ENCODE assay signal across 16 cellular contexts in genomic region chr16:11005611-11005975, GRCh38.
DNase-seq lines count a peak whose midpoint lies in the region; ATAC-seq, FAIRE-seq and TF ChIP-seq lines count a peak whose summit lies in the region.
"Had no signal": no experiment of that assay in that cellular context is flagged by ENCODE, and none has a peak within 500 bp of the region (broad histone marks: within the 10 kb centered on the region; RNA-seq: fewer than 3 reads in every experiment).

No MANE protein-coding gene starts in this region.

- ATAC-seq in activated naive CD8-positive, alpha-beta T cell treated with anti-CD3 and anti-CD28 coated beads, Interleukin-2, amount 50 U/mL, for 24 hours: no peak
- ATAC-seq: sciatic nerve had no signal

- no peak for TF ChIP-seq EP300 in suprapubic skin (IDR thresholded peaks at IDR 0.05)

- no peak overlapping the region for H2AFZ ChIP-seq in astrocyte (ENCODE audit: low read depth, low read length)

- H3K4me1 Mint-ChIP-seq in activated naive CD8-positive, alpha-beta T cell (ENCODE audit: low read depth): no peaks in the 10 kb centered on the region
- H3K4me1 Mint-ChIP-seq in activated naive CD8-positive, alpha-beta T cell treated with anti-CD3 and anti-CD28 coated beads, Interleukin-2, amount 50 U/mL, for 24 hours: peaks cover 2% of the 10 kb centered on the region
- peaks cover 37% of the 10 kb centered on the region for H3K4me1 Mint-ChIP-seq in astrocyte (ENCODE audit: low read depth, unreplicated experiment)

- no peak overlapping the region for H3K4me3 Mint-ChIP-seq in activated naive CD8-positive, alpha-beta T cell
- H3K4me3 Mint-ChIP-seq in activated naive CD8-positive, alpha-beta T cell treated with anti-CD3 and anti-CD28 coated beads, Interleukin-2, amount 50 U/mL, for 24 hours: no peak overlapping the region
- no peak overlapping the region for H3K4me3 Mint-ChIP-seq in astrocyte (ENCODE audit: unreplicated experiment)
- H3K4me3 Mint-ChIP-seq: stimulated activated naive B cell treated with anti-CD40 and anti-IgM and Interleukin-4, amounts not matched to agents 10 μg/mL and 1 μg/mL and 100 μg/mL, for 72 hours had no signal

- DNase-seq in activated naive CD8-positive, alpha-beta T cell treated with anti-CD3 and anti-CD28 coated beads, Interleukin-2, amount 50 U/mL, for 24 hours: no peak
- DNase-seq in astrocyte (ENCODE audit: low read depth) (peak; percentile 37), foreskin fibroblast (peak; percentile 83 to 88), suprapubic skin (ENCODE audit: low spot score in 2 of 2) (no peak), DMS 273 treated with DMSO at 0.1 percent for 48 hours (lab: John Stamatoyannopoulos, UW) (no peak), anterior cingulate cortex (lab: John Stamatoyannopoulos, UW) (no peak)
- DNase-seq in activated CD8-positive, alpha-beta memory T cell treated with anti-CD3 and anti-CD28 coated beads, Interleukin-2, amount 50 U/mL, for 48 hours: no peak
- DNase-seq: activated CD4-positive, CD25-positive, alpha-beta regulatory T cell treated with anti-CD3 and anti-CD28 coated beads, Interleukin-2, amount 50 U/mL, for 72 hours; foreskin melanocyte; mesendoderm; NCI-H1436; occipital lobe; stimulated activated naive B cell treated with anti-CD40 and anti-IgM and Interleukin-4, amounts not matched to agents 10 μg/mL and 1 μg/mL and 100 μg/mL, for 72 hours; T-helper 1 cell had no signal

- H3K27ac Mint-ChIP-seq in activated naive CD8-positive, alpha-beta T cell: peak overlapping the region; percentile 1
- H3K27ac Mint-ChIP-seq in activated naive CD8-positive, alpha-beta T cell treated with anti-CD3 and anti-CD28 coated beads, Interleukin-2, amount 50 U/mL, for 24 hours: no peak overlapping the region
- H3K27ac Mint-ChIP-seq in astrocyte (ENCODE audit: unreplicated experiment): peak overlapping the region; percentile 2

- H3K36me3 Mint-ChIP-seq in activated naive CD8-positive, alpha-beta T cell: peaks cover 12% of the 10 kb centered on the region
- peaks cover 24% of the 10 kb centered on the region for H3K36me3 Mint-ChIP-seq in activated naive CD8-positive, alpha-beta T cell treated with anti-CD3 and anti-CD28 coated beads, Interleukin-2, amount 50 U/mL, for 24 hours (ENCODE audit: low read depth)
- peaks cover 12% of the 10 kb centered on the region for H3K36me3 Mint-ChIP-seq in astrocyte (ENCODE audit: low read depth, unreplicated experiment)

- H3K27me3 Mint-ChIP-seq in activated naive CD8-positive, alpha-beta T cell: no peaks in the 10 kb centered on the region
- H3K27me3 Mint-ChIP-seq in activated naive CD8-positive, alpha-beta T cell treated with anti-CD3 and anti-CD28 coated beads, Interleukin-2, amount 50 U/mL, for 24 hours: no peaks in the 10 kb centered on the region
- no peaks in the 10 kb centered on the region for H3K27me3 Mint-ChIP-seq in astrocyte (ENCODE audit: low read depth, unreplicated experiment)
- H3K27me3 Mint-ChIP-seq: stimulated activated naive B cell treated with anti-CD40 and anti-IgM and Interleukin-4, amounts not matched to agents 10 μg/mL and 1 μg/mL and 100 μg/mL, for 72 hours had no signal

- H3K27ac ChIP-seq in astrocyte (ENCODE audit: low read depth, low read length) (no peak overlapping the region), suprapubic skin (peak overlapping the region; percentile 77)

- H3K9me3 Mint-ChIP-seq in activated naive CD8-positive, alpha-beta T cell (ENCODE audit: low read depth): no peaks in the 10 kb centered on the region
- H3K9me3 Mint-ChIP-seq in activated naive CD8-positive, alpha-beta T cell treated with anti-CD3 and anti-CD28 coated beads, Interleukin-2, amount 50 U/mL, for 24 hours: no peaks in the 10 kb centered on the region
- no peaks in the 10 kb centered on the region for H3K9me3 Mint-ChIP-seq in astrocyte (ENCODE audit: unreplicated experiment)
- H3K9me3 Mint-ChIP-seq: stimulated activated naive B cell treated with anti-CD40 and anti-IgM and Interleukin-4, amounts not matched to agents 10 μg/mL and 1 μg/mL and 100 μg/mL, for 72 hours had no signal

- peak overlapping the region; percentile 52 for H3K4me2 ChIP-seq in astrocyte (ENCODE audit: low read length)

- 81% methylated on average over 4 of the region's 4 CpGs for WGBS in suprapubic skin

- no peaks in the 10 kb centered on the region for H3K79me2 ChIP-seq in astrocyte (ENCODE audit: insufficient read depth, low read length)

- TF ChIP-seq CTCF in astrocyte (IDR thresholded peaks at IDR 0.05; ENCODE audit: insufficient read depth, low read depth, low read length): no peak
- no peak for TF ChIP-seq CTCF in foreskin fibroblast (IDR thresholded peaks at IDR 0.05; ENCODE audit: low read depth, low read length)
- no peak for TF ChIP-seq CTCF in suprapubic skin (IDR thresholded peaks at IDR 0.05)

- H3K4me1 ChIP-seq in astrocyte (ENCODE audit: insufficient read depth, low read length) (peaks cover 21% of the 10 kb centered on the region), suprapubic skin (peaks cover 28% of the 10 kb centered on the region)

- H3K4me3 ChIP-seq in astrocyte (ENCODE audit: insufficient read depth, low read depth, low read length) (no peak overlapping the region), foreskin fibroblast (ENCODE audit: low read depth in 1 of 2, low read length in 2 of 2) (no peak overlapping the region), suprapubic skin (no peak overlapping the region)

- H3K9me3 ChIP-seq in astrocyte (ENCODE audit: insufficient read depth, low read depth, low read length) (no peaks in the 10 kb centered on the region), suprapubic skin (no peaks in the 10 kb centered on the region)

- no peak overlapping the region for H3K9ac ChIP-seq in astrocyte (ENCODE audit: low read length)

- H4K20me1 ChIP-seq in astrocyte (ENCODE audit: insufficient read depth, low read length): no peaks in the 10 kb centered on the region

- H3K27me3 ChIP-seq in astrocyte (ENCODE audit: insufficient read depth, low read length): no peaks in the 10 kb centered on the region
- no peaks in the 10 kb centered on the region for H3K27me3 ChIP-seq in suprapubic skin

- no peak for TF ChIP-seq POLR2A in suprapubic skin (IDR thresholded peaks at IDR 0.05)

- H3K36me3 ChIP-seq in astrocyte (ENCODE audit: insufficient read depth, low read length) (no peaks in the 10 kb centered on the region), suprapubic skin (peaks cover 10% of the 10 kb centered on the region)

- peak; percentile 17 for FAIRE-seq in astrocyte (lab: Jason Lieb, UNC)

Comparison
In these comparisons a context has a peak if more than half of its experiments do, and no peak if none do; other contexts are left out.
1. DNase-seq: peak in astrocyte (single experiment) and foreskin fibroblast (2 of 2); none in activated naive CD8-positive, alpha-beta T cell treated with anti-CD3 and anti-CD28 coated beads, Interleukin-2, amount 50 U/mL, for 24 hours (single experiment), suprapubic skin (0 of 2), DMS 273 treated with DMSO at 0.1 percent for 48 hours (single experiment), anterior cingulate cortex (0 of 58) and activated CD8-positive, alpha-beta memory T cell treated with anti-CD3 and anti-CD28 coated beads, Interleukin-2, amount 50 U/mL, for 48 hours (single experiment).